Comparison of ENCODE assay signal across 8 cellular contexts in genomic region chr10:24866615-24867583, GRCh38.
DNase-seq lines count a peak whose midpoint lies in the region; ATAC-seq and TF ChIP-seq lines count a peak whose summit lies in the region.

No MANE protein-coding gene starts in this region.

- DNase-seq in DMS153 (lab: John Stamatoyannopoulos, UW) (peak; percentile 32), NCI-H2196 (lab: John Stamatoyannopoulos, UW; ENCODE audit: unreplicated experiment) (peak; percentile 43), dorsolateral prefrontal cortex (peak in 9 of 10 donors; percentile 35 to 77 (median 60)), OCI-LY7 (ENCODE audit: low spot score) (no peak), BE2C (no peak)

- no peak overlapping the region for H3K9ac ChIP-seq in muscle layer of colon (ENCODE audit: low read length)

- no peak for TF ChIP-seq CTCF in dorsolateral prefrontal cortex (IDR thresholded peaks at IDR 0.05 in 54 of 56, conservative IDR thresholded peaks at IDR 0.05 in 2 of 56; ENCODE audit: low read depth in 1 of 56, partially characterized antibody in 56 of 56)
- TF ChIP-seq CTCF in OCI-LY7 (conservative IDR thresholded peaks at IDR 0.05; ENCODE audit: low read length): no peak
- TF ChIP-seq CTCF in BE2C (IDR thresholded peaks at IDR 0.05; ENCODE audit: low read depth, low read length): no peak

- H3K36me3 ChIP-seq in muscle layer of colon (ENCODE audit: insufficient read depth, low read length) (no peaks in the 10 kb centered on the region), OCI-LY7 (ENCODE audit: insufficient read depth, low read length) (no peaks in the 10 kb centered on the region), BE2C (no peaks in the 10 kb centered on the region)

- no peak for ATAC-seq in GM18519 (IDR thresholded peaks at IDR 0.05; ENCODE audit: low FRiP score, unreplicated experiment)
- ATAC-seq in GM21526 (IDR thresholded peaks at IDR 0.05; ENCODE audit: low FRiP score, unreplicated experiment): no peak

- no peak overlapping the region for H2AFZ ChIP-seq in OCI-LY7 (ENCODE audit: low read length)

- H3K9me2 ChIP-seq in OCI-LY7 (ENCODE audit: insufficient read depth, low read length): no peaks in the 10 kb centered on the region

- no TSS peak for BruUV-seq in OCI-LY7 (replicated peaks; lab: Mats Ljungman, UMichigan)

- H3K79me2 ChIP-seq in OCI-LY7 (ENCODE audit: insufficient read depth, low read depth, low read length): no peaks in the 10 kb centered on the region

- no peaks in the 10 kb centered on the region for H4K20me1 ChIP-seq in OCI-LY7 (ENCODE audit: insufficient read depth, low read length)

- intact Hi-C loops in dorsolateral prefrontal cortex (cut with DNase I): no loop called here
- intact Hi-C loops in OCI-LY7 (cut with micrococcal nuclease; ENCODE audit: unreplicated experiment): no loop called here

- CTCF ChIA-PET in OCI-LY7 (lab: Charles Lee; ENCODE audit: unreplicated experiment): no interaction called here

- H3K9me3 ChIP-seq in muscle layer of colon (ENCODE audit: low read length) (no peaks in the 10 kb centered on the region), OCI-LY7 (ENCODE audit: low read length) (no peaks in the 10 kb centered on the region), BE2C (no peaks in the 10 kb centered on the region)

- H3K4me1 ChIP-seq in muscle layer of colon (ENCODE audit: insufficient read depth, low read length) (peaks cover 12% of the 10 kb centered on the region), OCI-LY7 (ENCODE audit: insufficient read depth, low read length, poor library complexity, severe bottlenecking) (no peaks in the 10 kb centered on the region), BE2C (no peaks in the 10 kb centered on the region)

- POLR2A ChIA-PET in OCI-LY7 (lab: Charles Lee): interaction anchor here (0.7 to 1.0 kb wide), 3 partner anchors 8 to 30 kb away, joined by 4 to 6 read pairs (median 5); no protein-coding TSS in a partner anchor

- H3K4me2 ChIP-seq in OCI-LY7 (ENCODE audit: low read length): no peak overlapping the region

- H3K27me3 ChIP-seq in dorsolateral prefrontal cortex: no peaks in the 10 kb centered on the region
- no peaks in the 10 kb centered on the region for H3K27me3 ChIP-seq in muscle layer of colon (ENCODE audit: control insufficient read depth in 1 of 2, insufficient read depth in 2 of 2, low read length in 2 of 2)
- H3K27me3 ChIP-seq in BE2C: no peaks in the 10 kb centered on the region

- H3K27ac ChIP-seq in dorsolateral prefrontal cortex (peak overlapping the region; percentile 6 to 89 (median 77)), muscle layer of colon (ENCODE audit: low read depth, low read length) (peak overlapping the region; percentile 63), OCI-LY7 (ENCODE audit: low read depth, low read length, poor library complexity, severe bottlenecking) (no peak overlapping the region)

- peak overlapping the region in 57 of 59 donors; percentile 4 to 60 (median 38) for H3K4me3 ChIP-seq in dorsolateral prefrontal cortex
- peak overlapping the region in 1 of 2 donors; percentile 18 for H3K4me3 ChIP-seq in muscle layer of colon (ENCODE audit: low read depth in 1 of 2, low read length in 2 of 2)
- H3K4me3 ChIP-seq in OCI-LY7 (ENCODE audit: low read depth, low read length, poor library complexity, severe bottlenecking): no peak overlapping the region
- H3K4me3 ChIP-seq in BE2C (ENCODE audit: low read depth, low read length): no peak overlapping the region

Comparison
In these comparisons a context has a peak if more than half of its experiments do, and no peak if none do; other contexts are left out.
1. DNase-seq: peak in DMS153 (single experiment), NCI-H2196 (single experiment) and dorsolateral prefrontal cortex (9 of 10); none in OCI-LY7 (single experiment) and BE2C (single experiment).
2. H3K4me3 ChIP-seq: peak in dorsolateral prefrontal cortex (57 of 59); none in OCI-LY7 (single experiment) and BE2C (single experiment).